8 cellular contexts compared by ENCODE assay signal in the genomic region with DNA sequence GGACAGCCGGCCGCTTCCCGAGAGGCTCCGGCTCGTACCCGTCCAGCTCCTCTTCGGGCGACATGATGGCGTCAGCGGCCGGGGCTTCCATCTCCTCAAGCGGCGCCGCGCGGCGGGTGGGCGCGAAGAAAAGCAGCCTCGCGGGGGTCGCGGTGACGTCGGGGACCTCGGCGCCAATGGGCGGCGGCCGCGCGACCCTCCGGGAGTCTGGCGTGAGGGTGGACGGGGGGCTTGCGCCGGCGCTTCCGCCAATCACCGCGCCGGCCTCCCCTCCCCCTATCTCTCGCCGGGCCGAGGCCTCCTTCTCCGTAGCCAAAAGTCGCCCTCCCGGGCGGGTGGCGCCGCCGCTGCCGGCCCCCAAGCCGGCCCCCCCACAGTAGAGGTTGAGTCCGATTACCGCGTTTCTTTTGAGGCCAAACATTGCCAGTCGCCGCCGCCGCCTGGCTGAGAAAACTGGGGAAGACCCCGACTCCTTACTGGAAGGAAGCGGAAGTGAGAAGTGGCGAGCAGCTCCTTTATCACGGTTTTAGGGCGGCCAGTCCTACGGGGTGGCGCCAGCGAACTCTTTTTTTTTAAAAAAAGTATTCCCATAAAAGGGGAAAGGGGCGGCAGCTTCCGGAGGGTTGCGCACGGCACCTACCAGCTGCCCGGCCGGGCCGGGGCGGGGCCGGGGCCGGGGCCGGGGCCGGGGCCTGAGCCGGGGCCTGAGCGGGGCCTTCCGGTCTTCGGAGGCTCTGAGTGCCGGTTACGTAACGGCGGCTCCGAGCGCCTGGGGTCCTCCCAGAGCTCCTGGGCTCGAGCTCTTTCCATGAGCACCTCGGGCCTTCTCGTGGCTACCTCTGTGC. TPM values are rescaled to one million over a fixed set of nuclear protein-coding genes. Genes with fewer than 3 reads are reported as not detected.
DNase-seq lines count a peak whose midpoint lies in the region; ATAC-seq, FAIRE-seq and TF ChIP-seq lines count a peak whose summit lies in the region.

A gene (minus strand): TSS at position 501 of the 845 bp plus-strand sequence. CDS start 80 bp downstream, at position 421.

- intact Hi-C loops in esophagus muscularis mucosa (cut with DNase I): loop anchor here (5.0 kb wide), 1 partner anchor 43 kb away; no protein-coding TSS in a partner anchor

- H3K9me3 ChIP-seq in esophagus muscularis mucosa: no peaks in the 10 kb centered on the region

- H2AFZ ChIP-seq in KMS-11 (ENCODE audit: low read depth): peak within 1 kb of the TSS; percentile 73

- DNase-seq in DMS53 treated with DMSO at 0.1 percent for 48 hours (lab: John Stamatoyannopoulos, UW; ENCODE audit: unreplicated experiment) (peak; percentile 92), RCC 7860 (ENCODE audit: low spot score) (peak; percentile 94), esophagus muscularis mucosa (ENCODE audit: extremely low spot score) (peak; percentile 98), myocyte (ENCODE audit: low read depth) (peak; percentile 96)
- peak; percentile 93 to 94 for DNase-seq in activated T-cell treated with anti-CD3 and anti-CD28 coated beads, Interleukin-2, amount 50 U/mL, for 72 hours
- peak; percentile 81 to 82 for DNase-seq in stimulated activated CD8-positive, alpha-beta memory T cell treated with anti-CD3 and anti-CD28 coated beads, Interleukin-7, amount 100 ng/mL, for 4 hours (ENCODE audit: low read depth in 2 of 2)

- H3K4me3 Mint-ChIP-seq in activated T-cell treated with anti-CD3 and anti-CD28 coated beads, Interleukin-2, amount 50 U/mL, for 72 hours: peak within 1 kb of the TSS; percentile 99

- peaks cover 56% of the 10 kb centered on the region for H3K79me2 ChIP-seq in KMS-11 (ENCODE audit: insufficient read depth, low read depth)

- H3K4me1 ChIP-seq in KMS-11 (ENCODE audit: low read depth, poor library complexity, severe bottlenecking) (peaks cover 46% of the 10 kb centered on the region), esophagus muscularis mucosa (peaks cover 10 to 34% (median 26%) of the 10 kb centered on the region in 4 donors)

- H3K27me3 Mint-ChIP-seq in activated T-cell treated with anti-CD3 and anti-CD28 coated beads, Interleukin-2, amount 50 U/mL, for 72 hours (ENCODE audit: low read depth): no peaks in the 10 kb centered on the region

- peak within 1 kb of the TSS; percentile 99 for H3K4me2 ChIP-seq in KMS-11

- ATAC-seq in GM21723 (IDR thresholded peaks at IDR 0.05; ENCODE audit: unreplicated experiment): peak; percentile 85
- ATAC-seq in activated T-cell treated with anti-CD3 and anti-CD28 coated beads, Interleukin-2, amount 50 U/mL, for 72 hours (replicated peaks in 1 of 2): peak; percentile 85

- H3K27me3 ChIP-seq in KMS-11 (ENCODE audit: insufficient read depth, low read depth) (no peaks in the 10 kb centered on the region), esophagus muscularis mucosa (no peaks in the 10 kb centered on the region)

- peak within 1 kb of the TSS; percentile 92 for H3K9ac ChIP-seq in KMS-11

- peaks cover 47% of the 10 kb centered on the region for H4K20me1 ChIP-seq in KMS-11 (ENCODE audit: insufficient read depth)

- H3K4me1 Mint-ChIP-seq in activated T-cell treated with anti-CD3 and anti-CD28 coated beads, Interleukin-2, amount 50 U/mL, for 72 hours (ENCODE audit: low read depth): peaks cover 31% of the 10 kb centered on the region

- peak within 1 kb of the TSS; percentile 99 for H3K27ac Mint-ChIP-seq in activated T-cell treated with anti-CD3 and anti-CD28 coated beads, Interleukin-2, amount 50 U/mL, for 72 hours

- H3K27ac ChIP-seq in KMS-11 (peak within 1 kb of the TSS; percentile 78), esophagus muscularis mucosa (replicated peaks in 1 of 4) (peak within 1 kb of the TSS; percentile 93 to 100 (median 98))

- H3K36me3 Mint-ChIP-seq in activated T-cell treated with anti-CD3 and anti-CD28 coated beads, Interleukin-2, amount 50 U/mL, for 72 hours (ENCODE audit: insufficient read depth in 2 of 2): peaks cover 41 to 48% of the 10 kb centered on the region in 2 donors

- H3K4me3 ChIP-seq in KMS-11 (IDR thresholded peaks at IDR 0.05; ENCODE audit: insufficient read depth, low read depth, low read length): peak within 1 kb of the TSS; percentile 98
- H3K4me3 ChIP-seq in esophagus muscularis mucosa: peak within 1 kb of the TSS; percentile 64 to 100 (median 88)

- TF ChIP-seq EP300 in esophagus muscularis mucosa (IDR thresholded peaks at IDR 0.05): no peak

- peaks cover 41% of the 10 kb centered on the region for H3K36me3 ChIP-seq in KMS-11 (ENCODE audit: insufficient read depth)
- peaks cover 24 to 47% (median 31%) of the 10 kb centered on the region in 4 donors for H3K36me3 ChIP-seq in esophagus muscularis mucosa

- FAIRE-seq in RCC 7860 (lab: Jason Lieb, UNC): no peak

- under 1% methylated on average over 33 of the region's 94 CpGs for WGBS in esophagus muscularis mucosa

- H3K9me3 Mint-ChIP-seq in activated T-cell treated with anti-CD3 and anti-CD28 coated beads, Interleukin-2, amount 50 U/mL, for 72 hours: no peaks in the 10 kb centered on the region

- peak; percentile 98 for TF ChIP-seq POLR2A in esophagus muscularis mucosa (IDR thresholded peaks at IDR 0.05; ENCODE audit: low read depth)

- TF ChIP-seq CTCF in KMS-11 (conservative IDR thresholded peaks at IDR 0.05; ENCODE audit: low read depth, low read length): peak; percentile 39; the same call in 1 of the 2 replicates
- TF ChIP-seq CTCF in esophagus muscularis mucosa (IDR thresholded peaks at IDR 0.05): peak in 2 of 3 experiments; percentile 9 to 22

RNA-seq across cellular contexts. Expression of the gene that starts here (rescaled TPM):
- total RNA-seq in activated T-cell treated with anti-CD3 and anti-CD28 coated beads, Interleukin-2, amount 50 U/mL, for 72 hours: 100 to 1,000 TPM; 373 to 495 TPM
- total RNA-seq in esophagus muscularis mucosa: 100 to 1,000 TPM; 192 to 460 (median 255) TPM
- 162 and 186 TPM in 2 replicates for total RNA-seq in myocyte
- polyA plus RNA-seq in myocyte (2012): 93.5 TPM

Comparison
In these comparisons a context has a peak if more than half of its experiments do, and no peak if none do; other contexts are left out.
1. Peak in every context shown above with its lines: DNase-seq, ATAC-seq, H3K4me3 ChIP-seq and H3K27ac ChIP-seq.